In genomic region chr7:46291601-46292150, GRCh38 we compare ENCODE assay signal across 1 cellular context.
A peak's percentile ranks its signal among the peaks of the same experiment; 100 is the strongest.
TF ChIP-seq lines count a peak whose summit lies in the region.

No MANE protein-coding gene starts in this region.

TF ChIP-seq in GM12878, 131 proteins besides CTCF, POLR2A, EP300 and RAD21 (continued from another document and continues in another):
- TF ChIP-seq CUX1 (IDR thresholded peaks at IDR 0.05; ENCODE audit: insufficient replicate concordance, low read depth, low read length) (peak; percentile 56), LARP7 (IDR thresholded peaks at IDR 0.05) (no peak), NKRF (conservative IDR thresholded peaks at IDR 0.05) (no peak), ZSCAN29 (IDR thresholded peaks at IDR 0.05) (no peak), CBX3 (IDR thresholded peaks at IDR 0.05; ENCODE audit: borderline replicate concordance, low read depth) (no peak), PML (IDR thresholded peaks at IDR 0.05; ENCODE audit: low read length) (no peak), SRF (IDR thresholded peaks at IDR 0.05; ENCODE audit: low read depth in 2 of 2, low read length in 2 of 2) (0 out of 4 replicates have a peak, but pooled peaks of 1 of the 2 experiments have one; percentile 24), ETV6 (conservative IDR thresholded peaks at IDR 0.05 in 1 of 2, IDR thresholded peaks at IDR 0.05 in 1 of 2; ENCODE audit: borderline replicate concordance in 1 of 2, low read depth in 1 of 2) (no peak; a peak in 1 of 4 replicates), MLLT1 (IDR thresholded peaks at IDR 0.05) (no peak), RCOR1 (conservative IDR thresholded peaks at IDR 0.05; ENCODE audit: low read depth, low read length) (no peak), BMI1 (IDR thresholded peaks at IDR 0.05; ENCODE audit: borderline replicate concordance) (0 out of 2 replicates have a peak, but pooled peaks have one; percentile 45), TAF1 (IDR thresholded peaks at IDR 0.05; ENCODE audit: borderline replicate concordance, low read depth, low read length) (no peak), POU2F2 (IDR thresholded peaks at IDR 0.05; ENCODE audit: borderline replicate concordance, low read depth, low read length) (no peak), STAT1 (conservative IDR thresholded peaks at IDR 0.05) (no peak), STAT3 (IDR thresholded peaks at IDR 0.05; ENCODE audit: low read depth, low read length) (no peak), RELA (IDR thresholded peaks at IDR 0.05; ENCODE audit: borderline replicate concordance, partially characterized antibody) (peak; percentile 40), WRNIP1 (IDR thresholded peaks at IDR 0.05; ENCODE audit: borderline replicate concordance, low read depth, low read length) (no peak), SP1 (IDR thresholded peaks at IDR 0.05; ENCODE audit: low read depth, low read length) (no peak), SMC3 (IDR thresholded peaks at IDR 0.05; ENCODE audit: borderline replicate concordance, low read length) (peak; percentile 11; the same call in 1 of the 2 replicates), USF1 (IDR thresholded peaks at IDR 0.05; ENCODE audit: borderline replicate concordance, extremely low read length, insufficient read depth, low read depth, low read length) (no peak), IRF3 (IDR thresholded peaks at IDR 0.05) (no peak), SREBF1 (IDR thresholded peaks at IDR 0.05; ENCODE audit: low read length) (no peak), NFXL1 (IDR thresholded peaks at IDR 0.05; ENCODE audit: borderline replicate concordance) (no peak), ZBTB33 (IDR thresholded peaks at IDR 0.05) (no peak), TCF12 (IDR thresholded peaks at IDR 0.05; ENCODE audit: low read depth, low read length) (peak; percentile 66; the same call in 1 of the 2 replicates), TCF7 (IDR thresholded peaks at IDR 0.05; ENCODE audit: borderline replicate concordance) (no peak), ATF3 (IDR thresholded peaks at IDR 0.05; ENCODE audit: borderline replicate concordance, extremely low read depth, low read depth, low read length) (no peak), IRF5 (IDR thresholded peaks at IDR 0.05; ENCODE audit: borderline replicate concordance) (no peak), SUZ12 (IDR thresholded peaks at IDR 0.05; ENCODE audit: unreplicated experiment) (no peak), SPI1 (IDR thresholded peaks at IDR 0.05; ENCODE audit: borderline replicate concordance, insufficient read depth, low read depth, low read length) (no peak), CEBPB (IDR thresholded peaks at IDR 0.05; ENCODE audit: borderline replicate concordance in 1 of 2, low read depth in 2 of 2, low read length in 2 of 2) (no peak), ZNF217 (IDR thresholded peaks at IDR 0.05) (peak; percentile 91), HDAC6 (IDR thresholded peaks at IDR 0.05; ENCODE audit: unreplicated experiment) (no peak), ZNF274 (IDR thresholded peaks at IDR 0.05; ENCODE audit: insufficient read depth, insufficient read length) (no peak), CREM (IDR thresholded peaks at IDR 0.05; ENCODE audit: low read depth) (peak; percentile 83), ZNF592 (IDR thresholded peaks at IDR 0.05) (no peak), CBX5 (IDR thresholded peaks at IDR 0.05; ENCODE audit: low read depth) (no peak), NR2F1 (conservative IDR thresholded peaks at IDR 0.05) (peak; percentile 48), RAD51 (IDR thresholded peaks at IDR 0.05) (peak; percentile 15; the same call in 1 of the 2 replicates)
